ENCODE assay signal across 23 cellular contexts in genomic region chr9:80522465-80522864, GRCh38.
"Had no signal": no experiment of that assay in that cellular context is flagged by ENCODE, and none has a peak within 500 bp of the region (broad histone marks: within the 10 kb centered on the region; RNA-seq: fewer than 3 reads in every experiment).

No MANE protein-coding gene starts in this region.

- H3K36me3 ChIP-seq: gastrocnemius medialis, heart right ventricle, left ventricle myocardium inferior, lower lobe of right lung, neural progenitor cell, ovary, spleen, tibial nerve, upper lobe of right lung, vagina had no signal

- ATAC-seq: esophagus mucosa; gastrocnemius medialis; heart right ventricle; left cardiac atrium; lower lobe of right lung; natural killer cell treated with Interleukin-12 subunit alpha and Interleukin-12 subunit beta and Interleukin-15 and Interleukin-18, amount 100 ng/mL, for 72 hours; right cardiac atrium; stimulated activated memory B cell treated with anti-CD40 and anti-IgM and Interleukin-4, amounts not matched to agents 10 μg/mL and 1 μg/mL and 100 μg/mL, for 72 hours; upper lobe of right lung had no signal

- H3K4me2 ChIP-seq: neural progenitor cell had no signal

- H3K9ac ChIP-seq: neural progenitor cell had no signal

- H2AFZ ChIP-seq: neural progenitor cell had no signal

- H3K4me3 ChIP-seq: gastrocnemius medialis, heart right ventricle, left ventricle myocardium inferior, lower lobe of right lung, neural progenitor cell, ovary, spleen, testis, tibial nerve, upper lobe of right lung, vagina had no signal

- H3K4me1 ChIP-seq: gastrocnemius medialis, heart right ventricle, left ventricle myocardium inferior, lower lobe of right lung, neural progenitor cell, spleen, testis, tibial nerve, upper lobe of right lung, vagina had no signal

- H3K27ac ChIP-seq: gastrocnemius medialis, heart right ventricle, left ventricle myocardium inferior, lower lobe of right lung, neural progenitor cell, ovary, spleen, testis, tibial nerve, upper lobe of right lung, vagina had no signal

- H3K27me3 ChIP-seq: gastrocnemius medialis, heart right ventricle, neural progenitor cell, spleen, testis, tibial nerve, upper lobe of right lung, vagina had no signal

- DNase-seq: effector memory CD4-positive, alpha-beta T cell; gastrocnemius medialis; heart right ventricle; immature natural killer cell; kidney; left cardiac atrium; left ventricle myocardium inferior; lower lobe of right lung; nucleus accumbens; ovary; right cardiac atrium; spleen; stimulated activated CD4-positive, alpha-beta T cell treated with anti-CD3 and anti-CD28 coated beads, Interleukin-15, amount 100 ng/mL, for 24 hours; stimulated activated CD4-positive, alpha-beta T cell treated with anti-CD3 and anti-CD28 coated beads, Interleukin-1b, Interleukin-23, amount 100 ng/mL, for 48 hours; stimulated activated CD4-positive, alpha-beta T cell treated with anti-CD3 and anti-CD28 coated beads, Interleukin-4, amount 100 ng/mL, for 24 hours; testis; upper lobe of right lung had no signal

- H3K9me3 ChIP-seq: gastrocnemius medialis, ovary, testis, upper lobe of right lung, vagina had no signal
